ENCODE assay signal across 12 cellular contexts in genomic region chr13:40220299-40220935, GRCh38.
DNase-seq lines count a peak whose midpoint lies in the region; ATAC-seq and TF ChIP-seq lines count a peak whose summit lies in the region.
"Had no signal": no experiment of that assay in that cellular context is flagged by ENCODE, and none has a peak within 500 bp of the region (broad histone marks: within the 10 kb centered on the region; RNA-seq: fewer than 3 reads in every experiment).

No MANE protein-coding gene starts in this region.

- H3K27me3 ChIP-seq in hepatocyte: no peaks in the 10 kb centered on the region
- H3K27me3 ChIP-seq: neutrophil had no signal

- H3K9me3 Mint-ChIP-seq in activated T-helper 2 cell treated with anti-CD3 and anti-CD28 coated beads, Interferon-gamma antibody, Interleukin-2, Interleukin-4, amounts not matched to agents 10 μg/mL and 5 μg/mL and 100 μg/mL, durations not matched to agents 14 hours and 24 hours and 36 hours: no peaks in the 10 kb centered on the region
- peaks cover 0 to 4% of the 10 kb centered on the region in 2 donors for H3K9me3 Mint-ChIP-seq in stimulated activated naive CD8-positive, alpha-beta T cell treated with anti-CD3 and anti-CD28 coated beads, Interleukin-15, amount 100 ng/mL, for 72 hours

- no peak overlapping the region for H3K4me2 ChIP-seq in hepatocyte

- no peaks in the 10 kb centered on the region for H3K36me3 ChIP-seq in hepatocyte (replicated peaks; ENCODE audit: insufficient read depth, low read depth)
- H3K36me3 ChIP-seq: neutrophil had no signal

- TF ChIP-seq CTCF in hepatocyte (IDR thresholded peaks at IDR 0.05; ENCODE audit: poor library complexity): no peak

- H3K36me3 Mint-ChIP-seq in activated T-helper 2 cell treated with anti-CD3 and anti-CD28 coated beads, Interferon-gamma antibody, Interleukin-2, Interleukin-4, amounts not matched to agents 10 μg/mL and 5 μg/mL and 100 μg/mL, durations not matched to agents 14 hours and 24 hours and 36 hours (ENCODE audit: low read depth): no peaks in the 10 kb centered on the region

- peaks cover 19% of the 10 kb centered on the region for H3K4me1 ChIP-seq in hepatocyte (ENCODE audit: insufficient read depth)

- WGBS in hepatocyte (ENCODE audit: low lambda C conversion rate, missing lambda C conversion rate): 88% methylated on average over 12 of the region's 12 CpGs

- H4K20me1 ChIP-seq in hepatocyte (ENCODE audit: insufficient read depth, poor library complexity, severe bottlenecking): no peaks in the 10 kb centered on the region

- no peak overlapping the region for H3K4me3 Mint-ChIP-seq in activated T-helper 2 cell treated with anti-CD3 and anti-CD28 coated beads, Interferon-gamma antibody, Interleukin-2, Interleukin-4, amounts not matched to agents 10 μg/mL and 5 μg/mL and 100 μg/mL, durations not matched to agents 14 hours and 24 hours and 36 hours (ENCODE audit: low read depth)
- H3K4me3 Mint-ChIP-seq in stimulated activated naive CD8-positive, alpha-beta T cell treated with anti-CD3 and anti-CD28 coated beads, Interleukin-15, amount 100 ng/mL, for 72 hours: peak overlapping the region; percentile 2 to 49

- peaks cover 38% of the 10 kb centered on the region for H3K4me1 Mint-ChIP-seq in activated T-helper 2 cell treated with anti-CD3 and anti-CD28 coated beads, Interferon-gamma antibody, Interleukin-2, Interleukin-4, amounts not matched to agents 10 μg/mL and 5 μg/mL and 100 μg/mL, durations not matched to agents 14 hours and 24 hours and 36 hours (ENCODE audit: low read depth)
- H3K4me1 Mint-ChIP-seq in stimulated activated naive CD8-positive, alpha-beta T cell treated with anti-CD3 and anti-CD28 coated beads, Interleukin-15, amount 100 ng/mL, for 72 hours: peaks cover 61% of the 10 kb centered on the region

- peak; percentile 90 for ATAC-seq in stimulated activated naive CD8-positive, alpha-beta T cell treated with anti-CD3 and anti-CD28 coated beads, Interleukin-15, amount 100 ng/mL, for 72 hours
- no peak for ATAC-seq in GM18907 (IDR thresholded peaks at IDR 0.05; ENCODE audit: unreplicated experiment)

- H3K27ac Mint-ChIP-seq in activated T-helper 2 cell treated with anti-CD3 and anti-CD28 coated beads, Interferon-gamma antibody, Interleukin-2, Interleukin-4, amounts not matched to agents 10 μg/mL and 5 μg/mL and 100 μg/mL, durations not matched to agents 14 hours and 24 hours and 36 hours: peak overlapping the region; percentile 83
- peak overlapping the region; percentile 6 to 83 for H3K27ac Mint-ChIP-seq in stimulated activated naive CD8-positive, alpha-beta T cell treated with anti-CD3 and anti-CD28 coated beads, Interleukin-15, amount 100 ng/mL, for 72 hours

- H3K9me2 ChIP-seq in hepatocyte (replicated peaks; ENCODE audit: insufficient read depth): no peaks in the 10 kb centered on the region

- peak; percentile 54 for DNase-seq in activated naive CD4-positive, alpha-beta T cell treated with Interleukin-2 at 50 U/mL for 16 hours
- DNase-seq in activated naive CD4-positive, alpha-beta T cell (lab: John Stamatoyannopoulos, UW): no peak
- DNase-seq in activated T-helper 2 cell treated with anti-CD3 and anti-CD28 coated beads, Interferon-gamma antibody, Interleukin-2, Interleukin-4, amounts not matched to agents 10 μg/mL and 5 μg/mL and 100 μg/mL, durations not matched to agents 14 hours and 24 hours and 36 hours (ENCODE audit: low spot score): peak; percentile 20
- DNase-seq in hepatocyte (ENCODE audit: low spot score) (no peak), caudate nucleus (lab: John Stamatoyannopoulos, UW) (no peak), glomerular visceral epithelial cell (ENCODE audit: extremely low spot score) (no peak)
- DNase-seq in stimulated activated naive CD8-positive, alpha-beta T cell treated with anti-CD3 and anti-CD28 coated beads, Interleukin-15, amount 100 ng/mL, for 72 hours: peak; percentile 29 to 74
- DNase-seq: AML-193, dorsolateral prefrontal cortex, NCI-H69 had no signal

- H3K79me2 ChIP-seq in hepatocyte: no peaks in the 10 kb centered on the region

- H3K4me3 ChIP-seq in hepatocyte: no peak overlapping the region
- H3K4me3 ChIP-seq: dorsolateral prefrontal cortex had no signal

- H3K9me3 ChIP-seq in hepatocyte (ENCODE audit: low read depth): no peaks in the 10 kb centered on the region
- H3K9me3 ChIP-seq: neutrophil had no signal

- peak overlapping the region; percentile 84 for H3K27ac ChIP-seq in hepatocyte
- no peak overlapping the region for H3K27ac ChIP-seq in caudate nucleus (ENCODE audit: low read depth, low read length)
- H3K27ac ChIP-seq: neutrophil had no signal

- peaks cover 2% of the 10 kb centered on the region for H3K27me3 Mint-ChIP-seq in activated T-helper 2 cell treated with anti-CD3 and anti-CD28 coated beads, Interferon-gamma antibody, Interleukin-2, Interleukin-4, amounts not matched to agents 10 μg/mL and 5 μg/mL and 100 μg/mL, durations not matched to agents 14 hours and 24 hours and 36 hours (ENCODE audit: low read depth)
- H3K27me3 Mint-ChIP-seq in stimulated activated naive CD8-positive, alpha-beta T cell treated with anti-CD3 and anti-CD28 coated beads, Interleukin-15, amount 100 ng/mL, for 72 hours: no peaks in the 10 kb centered on the region

- no peak overlapping the region for H2AFZ ChIP-seq in hepatocyte

- intact Hi-C loops in activated T-helper 2 cell treated with anti-CD3 and anti-CD28 coated beads, Interferon-gamma antibody, Interleukin-2, Interleukin-4, amounts not matched to agents 10 μg/mL and 5 μg/mL and 100 μg/mL, durations not matched to agents 14 hours and 24 hours and 36 hours (cut with micrococcal nuclease): loop anchor here (1.0 to 10.0 kb wide), 10 partner anchors 94 to 554 kb away; partner anchors contain the start of gene MRPS31

Comparison
In these comparisons a context has a peak if more than half of its experiments do, and no peak if none do; other contexts are left out.
1. DNase-seq: peak in activated naive CD4-positive, alpha-beta T cell treated with Interleukin-2 at 50 U/mL for 16 hours (single experiment), activated T-helper 2 cell treated with anti-CD3 and anti-CD28 coated beads, Interferon-gamma antibody, Interleukin-2, Interleukin-4, amounts not matched to agents 10 μg/mL and 5 μg/mL and 100 μg/mL, durations not matched to agents 14 hours and 24 hours and 36 hours (single experiment) and stimulated activated naive CD8-positive, alpha-beta T cell treated with anti-CD3 and anti-CD28 coated beads, Interleukin-15, amount 100 ng/mL, for 72 hours (2 of 2); none in activated naive CD4-positive, alpha-beta T cell (0 of 4), hepatocyte (single experiment), caudate nucleus (0 of 61) and glomerular visceral epithelial cell (single experiment).